Comparison of ENCODE assay signal across 1 cellular context in genomic region chr15:74799843-74800558, GRCh38.
A peak's percentile ranks its signal among the peaks of the same experiment; 100 is the strongest.
TF ChIP-seq lines count a peak whose summit lies in the region.

No MANE protein-coding gene starts in this region.

TF ChIP-seq in H1, 55 proteins besides CTCF, POLR2A, EP300 and RAD21:
- TF ChIP-seq TAF1 (IDR thresholded peaks at IDR 0.05; ENCODE audit: low read depth, low read length) = no peak
- TF ChIP-seq TAF7 (optimal IDR thresholded peaks at IDR 0.05; ENCODE audit: borderline replicate concordance, low read depth, low read length) = no peak
- TF ChIP-seq NRF1 (IDR thresholded peaks at IDR 0.05; ENCODE audit: low read depth, low read length) = no peak
- no peak for TF ChIP-seq ZNF274 (IDR thresholded peaks at IDR 0.05; ENCODE audit: borderline replicate concordance, extremely low read depth, low read length)
- TF ChIP-seq SIRT6 (IDR thresholded peaks at IDR 0.05; ENCODE audit: low read length) = no peak
- TF ChIP-seq JUND (IDR thresholded peaks at IDR 0.05; ENCODE audit: low read length) = 0 out of 2 replicates have a peak, but pooled peaks have one; percentile 61
- 0 out of 2 replicates have a peak, but pooled peaks have one; percentile 17 for TF ChIP-seq CHD2 (IDR thresholded peaks at IDR 0.05; ENCODE audit: low read length)
- no peak for TF ChIP-seq RNF2 (IDR thresholded peaks at IDR 0.05; ENCODE audit: borderline replicate concordance, low read depth, low read length, missing control alignments, poor library complexity, severe bottlenecking)
- TF ChIP-seq PHF8 (conservative IDR thresholded peaks at IDR 0.05; ENCODE audit: low read depth, low read length) = no peak
- TF ChIP-seq CREB1 (IDR thresholded peaks at IDR 0.05) = peak; percentile 73
- no peak for TF ChIP-seq EZH2 (IDR thresholded peaks at IDR 0.05; ENCODE audit: low read depth, low read length, severe bottlenecking)
- no peak for TF ChIP-seq GABPA (IDR thresholded peaks at IDR 0.05; ENCODE audit: borderline replicate concordance, insufficient read depth, low read length)
- TF ChIP-seq TEAD4 (IDR thresholded peaks at IDR 0.05; ENCODE audit: low read depth, low read length) = 0 out of 2 replicates have a peak, but pooled peaks have one; percentile 13
- TF ChIP-seq CBX8 (IDR thresholded peaks at IDR 0.05; ENCODE audit: borderline replicate concordance, low read depth, low read length) = no peak
- no peak for TF ChIP-seq KDM5A (IDR thresholded peaks at IDR 0.05; ENCODE audit: low read length)
- no peak for TF ChIP-seq POLR2AphosphoS5 (IDR thresholded peaks at IDR 0.05; ENCODE audit: low read depth, low read length)
- no peak for TF ChIP-seq GTF2F1 (IDR thresholded peaks at IDR 0.05; ENCODE audit: borderline replicate concordance, low read depth, low read length)
- TF ChIP-seq HDAC2 (IDR thresholded peaks at IDR 0.05; ENCODE audit: borderline replicate concordance in 1 of 2, low read depth in 2 of 2, low read length in 2 of 2) = no peak
- TF ChIP-seq MAX (IDR thresholded peaks at IDR 0.05) = peak; percentile 57
- TF ChIP-seq CHD1 (IDR thresholded peaks at IDR 0.05; ENCODE audit: low read depth, low read length) = no peak
- no peak for TF ChIP-seq ASH2L (IDR thresholded peaks at IDR 0.05; ENCODE audit: low read length)
- TF ChIP-seq KDM4A (IDR thresholded peaks at IDR 0.05; ENCODE audit: low read depth, low read length, severe bottlenecking) = no peak
- 0 out of 2 replicates have a peak, but pooled peaks have one; percentile 21 for TF ChIP-seq SP4 (IDR thresholded peaks at IDR 0.05; ENCODE audit: low read length)
- TF ChIP-seq TCF12 (IDR thresholded peaks at IDR 0.05; ENCODE audit: low read depth, low read length) = no peak
- peak; percentile 31; the same call in 1 of the 2 replicates for TF ChIP-seq YY1 (IDR thresholded peaks at IDR 0.05; ENCODE audit: low read depth, low read length)
TF ChIP-seq in H1: peak in this region for 7.
